ENCODE assay signal across 9 cellular contexts in the genomic region with DNA sequence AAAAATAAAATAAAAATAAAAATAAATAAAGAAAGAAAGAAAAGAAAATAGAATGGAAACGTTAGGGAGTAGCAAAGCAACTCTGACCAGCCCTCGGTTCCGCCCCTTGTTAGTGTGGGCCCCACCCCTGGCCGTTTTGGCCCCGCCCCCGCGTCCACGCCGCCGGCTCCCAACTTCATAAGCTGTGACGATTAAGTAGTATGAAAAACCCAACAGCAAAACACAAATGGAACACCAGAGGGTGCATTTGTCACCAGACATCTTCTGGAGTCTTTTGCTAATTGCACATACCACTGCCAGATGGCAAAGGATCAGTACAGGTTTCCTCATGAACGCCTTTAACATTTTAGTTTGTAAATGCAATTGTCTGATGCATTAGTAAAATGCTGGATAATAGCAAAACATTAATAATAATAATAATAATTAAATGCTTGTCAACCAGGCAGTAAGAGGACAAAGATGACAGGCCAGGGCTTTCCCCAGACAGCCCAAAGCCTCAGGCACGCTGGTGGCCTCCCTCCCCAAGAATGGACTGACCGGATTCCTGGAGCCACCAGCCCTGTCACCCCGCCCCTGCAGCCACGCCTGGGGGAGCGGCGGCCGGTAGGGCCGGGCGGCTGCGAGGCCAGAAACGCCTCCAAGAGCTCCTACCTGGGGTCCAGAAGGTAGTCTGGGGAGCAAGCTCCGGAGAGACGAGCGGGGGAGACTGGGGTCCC. TPM values are rescaled to one million over a fixed set of nuclear protein-coding genes. Genes with fewer than 3 reads are reported as not detected.
DNase-seq lines count a peak whose midpoint lies in the region; ATAC-seq and TF ChIP-seq lines count a peak whose summit lies in the region.
"Had no signal": no experiment of that assay in that cellular context is flagged by ENCODE, and none has a peak within 500 bp of the region (broad histone marks: within the 10 kb centered on the region; RNA-seq: fewer than 3 reads in every experiment).

No MANE protein-coding gene starts in this region.

- intact Hi-C loops in testis (cut with DNase I; ENCODE audit: low total_unique reads): no loop called here

- no peaks in the 10 kb centered on the region for H3K9me3 ChIP-seq in testis
- H3K9me3 ChIP-seq: neutrophil had no signal

- no peaks in the 10 kb centered on the region for H3K27me3 ChIP-seq in testis
- H3K27me3 ChIP-seq: neutrophil had no signal

- no peak overlapping the region for H3K4me3 ChIP-seq in testis

- in situ Hi-C loops in KBM-7 (cut with MboI; ENCODE audit: low pct_unique_long_range_greater_than_20kb, low sequenced_read_pairs): no loop called here

- H3K4me3 Mint-ChIP-seq in activated T-helper 17 cell treated with anti-CD3 and anti-CD28 coated beads, Interleukin-2, amount 50 U/mL, for 72 hours: no peak overlapping the region

- no peak for TF ChIP-seq POLR2A in testis (IDR thresholded peaks at IDR 0.05)

- peaks cover 4% of the 10 kb centered on the region for H3K4me1 Mint-ChIP-seq in activated T-helper 17 cell treated with anti-CD3 and anti-CD28 coated beads, Interleukin-2, amount 50 U/mL, for 72 hours

- peak; percentile 38 for TF ChIP-seq CTCF in GM12873 (IDR thresholded peaks at IDR 0.05; ENCODE audit: insufficient read depth, low read depth, low read length, missing control alignments)
- TF ChIP-seq CTCF in testis (IDR thresholded peaks at IDR 0.05): peak in 2 of 3 experiments; percentile 26 to 35

- no peaks in the 10 kb centered on the region for H3K27me3 Mint-ChIP-seq in activated T-helper 17 cell treated with anti-CD3 and anti-CD28 coated beads, Interleukin-2, amount 50 U/mL, for 72 hours

- no peak overlapping the region for H3K27ac Mint-ChIP-seq in activated T-helper 17 cell treated with anti-CD3 and anti-CD28 coated beads, Interleukin-2, amount 50 U/mL, for 72 hours

- H3K9me3 Mint-ChIP-seq in activated T-helper 17 cell treated with anti-CD3 and anti-CD28 coated beads, Interleukin-2, amount 50 U/mL, for 72 hours: no peaks in the 10 kb centered on the region

- DNase-seq in KBM-7: peak; percentile 84
- peak; percentile 88 for DNase-seq in RPMI7951 (ENCODE audit: low read depth)
- DNase-seq in fibroblast of the conjunctiva (ENCODE audit: low read depth): peak; percentile 80
- DNase-seq in nucleus accumbens (lab: John Stamatoyannopoulos, UW): peak in 35 of 56 donors; percentile 5 to 77 (median 34)
- DNase-seq in testis: peak; percentile 87

- H3K36me3 ChIP-seq in testis (ENCODE audit: low read depth, missing control alignments): no peaks in the 10 kb centered on the region
- H3K36me3 ChIP-seq: neutrophil had no signal

- no peak overlapping the region for H3K27ac ChIP-seq in testis
- H3K27ac ChIP-seq: neutrophil had no signal

- H3K36me3 Mint-ChIP-seq in activated T-helper 17 cell treated with anti-CD3 and anti-CD28 coated beads, Interleukin-2, amount 50 U/mL, for 72 hours (ENCODE audit: low read depth): no peaks in the 10 kb centered on the region

- 17 to 22% methylated on average over 16 to 26 of the region's 26 CpGs for WGBS in testis, 2 donors

- ATAC-seq in activated T-helper 17 cell treated with anti-CD3 and anti-CD28 coated beads, Interleukin-2, amount 50 U/mL, for 72 hours (replicated peaks): peak; percentile 86
- no peak for ATAC-seq in HG02623 (IDR thresholded peaks at IDR 0.05; ENCODE audit: unreplicated experiment)

- peaks cover 4% of the 10 kb centered on the region for H3K4me1 ChIP-seq in testis

RNA-seq across cellular contexts. Expression of a gene that starts 23.6 kb away (rescaled TPM):
- total RNA-seq in RPMI7951 (2014; rRNA removed; shearing (Covaris generic)): 282 and 315 TPM in 2 replicates
- total RNA-seq in activated T-helper 17 cell treated with anti-CD3 and anti-CD28 coated beads, Interleukin-2, amount 50 U/mL, for 72 hours: 1,000 to 10,000 TPM in 1 of 2 donors, 100 to 1,000 TPM in 1; 639 to 1,352 TPM
- total RNA-seq in testis: 100 to 1,000 TPM; 519 to 638 TPM
- 385 TPM for polyA plus RNA-seq in testis (ENCODE audit: insufficient read depth, low read depth, low replicate concordance)

Comparison
In these comparisons a context has a peak if more than half of its experiments do, and no peak if none do; other contexts are left out.
1. DNase-seq: peak in every context shown above with its lines; median percentile 88 in RPMI7951; 87 in testis; 84 in KBM-7; 80 in fibroblast of the conjunctiva; 34 in nucleus accumbens.